1 cellular context compared by ENCODE assay signal in the genomic region with DNA sequence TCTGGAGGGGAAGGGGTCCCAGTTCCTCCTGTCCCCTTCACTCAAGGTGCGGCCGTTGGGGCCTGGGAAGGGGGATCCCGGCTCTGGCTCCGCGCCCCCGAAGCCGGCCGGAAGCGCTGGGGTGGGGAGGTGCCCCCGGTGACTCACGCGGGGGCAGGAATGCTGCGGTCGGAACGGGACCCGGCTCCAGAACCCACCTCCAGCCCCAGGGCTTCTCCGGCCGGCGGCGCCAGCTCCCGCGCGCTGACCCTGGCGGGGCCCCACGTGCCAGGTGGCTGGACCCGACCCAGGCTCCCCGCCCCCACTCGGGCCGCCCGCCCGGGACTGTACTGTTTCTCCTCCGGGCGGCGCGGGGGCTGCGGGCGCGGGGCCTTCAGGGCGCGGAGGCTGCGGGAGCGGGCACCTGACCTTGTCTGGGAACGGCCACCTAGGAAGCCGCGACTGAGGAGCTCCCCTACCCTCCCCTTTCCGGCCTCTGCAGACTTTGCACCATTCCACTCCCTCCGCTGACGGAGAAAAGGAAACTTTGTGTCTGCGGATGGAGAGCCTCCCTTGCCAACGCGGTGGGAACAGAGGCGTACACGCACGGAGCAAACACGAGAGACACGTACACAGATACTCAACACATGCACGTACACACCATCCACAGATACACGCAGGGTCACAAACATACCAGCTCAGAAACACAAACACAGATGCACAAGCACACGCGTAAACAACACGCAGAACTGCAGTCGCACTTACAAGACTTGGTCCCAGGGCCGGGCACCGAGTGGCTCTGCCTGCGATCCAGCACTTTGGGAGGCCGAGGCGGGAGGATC.
A peak's percentile ranks its signal among the peaks of the same experiment; 100 is the strongest.
TF ChIP-seq lines count a peak whose summit lies in the region.

No MANE protein-coding gene starts in this region.

TF ChIP-seq in K562, 482 proteins besides CTCF, POLR2A, EP300 and RAD21 (continued from another document and continues in another):
- TF ChIP-seq, protein P1, sequence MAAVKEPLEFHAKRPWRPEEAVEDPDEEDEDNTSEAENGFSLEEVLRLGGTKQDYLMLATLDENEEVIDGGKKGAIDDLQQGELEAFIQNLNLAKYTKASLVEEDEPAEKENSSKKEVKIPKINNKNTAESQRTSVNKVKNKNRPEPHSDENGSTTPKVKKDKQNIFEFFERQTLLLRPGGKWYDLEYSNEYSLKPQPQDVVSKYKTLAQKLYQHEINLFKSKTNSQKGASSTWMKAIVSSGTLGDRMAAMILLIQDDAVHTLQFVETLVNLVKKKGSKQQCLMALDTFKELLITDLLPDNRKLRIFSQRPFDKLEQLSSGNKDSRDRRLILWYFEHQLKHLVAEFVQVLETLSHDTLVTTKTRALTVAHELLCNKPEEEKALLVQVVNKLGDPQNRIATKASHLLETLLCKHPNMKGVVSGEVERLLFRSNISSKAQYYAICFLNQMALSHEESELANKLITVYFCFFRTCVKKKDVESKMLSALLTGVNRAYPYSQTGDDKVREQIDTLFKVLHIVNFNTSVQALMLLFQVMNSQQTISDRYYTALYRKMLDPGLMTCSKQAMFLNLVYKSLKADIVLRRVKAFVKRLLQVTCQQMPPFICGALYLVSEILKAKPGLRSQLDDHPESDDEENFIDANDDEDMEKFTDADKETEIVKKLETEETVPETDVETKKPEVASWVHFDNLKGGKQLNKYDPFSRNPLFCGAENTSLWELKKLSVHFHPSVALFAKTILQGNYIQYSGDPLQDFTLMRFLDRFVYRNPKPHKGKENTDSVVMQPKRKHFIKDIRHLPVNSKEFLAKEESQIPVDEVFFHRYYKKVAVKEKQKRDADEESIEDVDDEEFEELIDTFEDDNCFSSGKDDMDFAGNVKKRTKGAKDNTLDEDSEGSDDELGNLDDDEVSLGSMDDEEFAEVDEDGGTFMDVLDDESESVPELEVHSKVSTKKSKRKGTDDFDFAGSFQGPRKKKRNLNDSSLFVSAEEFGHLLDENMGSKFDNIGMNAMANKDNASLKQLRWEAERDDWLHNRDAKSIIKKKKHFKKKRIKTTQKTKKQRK (IDR thresholded peaks at IDR 0.05; ENCODE audit: borderline replicate concordance, low read depth, low read length) = no peak
- TF ChIP-seq ZNF507 (tag; conservative IDR thresholded peaks at IDR 0.05) (no peak), NFYB (IDR thresholded peaks at IDR 0.05; ENCODE audit: extremely low read depth, insufficient read length) (no peak), KAT8 (IDR thresholded peaks at IDR 0.05; ENCODE audit: low read depth) (no peak), BACH1 (tag; IDR thresholded peaks at IDR 0.05) (no peak), ZNF384 (IDR thresholded peaks at IDR 0.05; ENCODE audit: low read depth, low read length) (no peak), MED1 (CRISPR knock-in tag; IDR thresholded peaks at IDR 0.05; ENCODE audit: borderline replicate concordance) (no peak), ZNF12 (CRISPR knock-in tag; IDR thresholded peaks at IDR 0.05) (no peak), ILK (tag; IDR thresholded peaks at IDR 0.05; ENCODE audit: borderline replicate concordance, low read depth) (no peak), NFXL1 (CRISPR knock-in tag; IDR thresholded peaks at IDR 0.05) (no peak), ZZZ3 (IDR thresholded peaks at IDR 0.05) (no peak), SRSF9 (IDR thresholded peaks at IDR 0.05; ENCODE audit: borderline replicate concordance, low read depth, low read length) (no peak), ARID2 (IDR thresholded peaks at IDR 0.05) (no peak), POLR2AphosphoS2 (IDR thresholded peaks at IDR 0.05; ENCODE audit: low read length) (no peak), NR2C2 (CRISPR knock-in tag; IDR thresholded peaks at IDR 0.05) (no peak), NR2C2 (tag; IDR thresholded peaks at IDR 0.05) (0 out of 2 replicates have a peak, but pooled peaks have one; percentile 12), SRSF1 (IDR thresholded peaks at IDR 0.05; ENCODE audit: low read depth, low read length) (no peak), SREBF1 (IDR thresholded peaks at IDR 0.05; ENCODE audit: borderline replicate concordance, low read depth, low read length) (no peak), PURB (CRISPR knock-in tag; IDR thresholded peaks at IDR 0.05; ENCODE audit: low read depth) (no peak), ZNF311 (CRISPR knock-in tag; IDR thresholded peaks at IDR 0.05) (no peak), ELF2 (CRISPR knock-in tag; IDR thresholded peaks at IDR 0.05) (no peak), HMG20B (CRISPR knock-in tag; IDR thresholded peaks at IDR 0.05) (no peak), TBL1XR1 (IDR thresholded peaks at IDR 0.05; ENCODE audit: low read length in 2 of 2) (no peak), GABPA (tag; conservative IDR thresholded peaks at IDR 0.05; ENCODE audit: low read depth) (peak; percentile 64), MEF2A (IDR thresholded peaks at IDR 0.05; ENCODE audit: control insufficient read depth, low read depth, low read length) (no peak), JUND (IDR thresholded peaks at IDR 0.05; ENCODE audit: borderline replicate concordance, low read depth, low read length) (peak; percentile 91), JUND (tag; IDR thresholded peaks at IDR 0.05; ENCODE audit: borderline replicate concordance, low read depth, low read length) (no peak; the same call in 2 of the 3 replicates), RNF2 (IDR thresholded peaks at IDR 0.05) (peak; percentile 74; the same call in 1 of the 2 replicates), ZNF766 (CRISPR knock-in tag; conservative IDR thresholded peaks at IDR 0.05) (no peak), ZBTB1 (CRISPR knock-in tag; IDR thresholded peaks at IDR 0.05; ENCODE audit: borderline replicate concordance, low read depth) (peak; percentile 60; the same call in 1 of the 2 replicates), ZNF77 (CRISPR knock-in tag; IDR thresholded peaks at IDR 0.05) (no peak)
- TF ChIP-seq, protein P2, sequence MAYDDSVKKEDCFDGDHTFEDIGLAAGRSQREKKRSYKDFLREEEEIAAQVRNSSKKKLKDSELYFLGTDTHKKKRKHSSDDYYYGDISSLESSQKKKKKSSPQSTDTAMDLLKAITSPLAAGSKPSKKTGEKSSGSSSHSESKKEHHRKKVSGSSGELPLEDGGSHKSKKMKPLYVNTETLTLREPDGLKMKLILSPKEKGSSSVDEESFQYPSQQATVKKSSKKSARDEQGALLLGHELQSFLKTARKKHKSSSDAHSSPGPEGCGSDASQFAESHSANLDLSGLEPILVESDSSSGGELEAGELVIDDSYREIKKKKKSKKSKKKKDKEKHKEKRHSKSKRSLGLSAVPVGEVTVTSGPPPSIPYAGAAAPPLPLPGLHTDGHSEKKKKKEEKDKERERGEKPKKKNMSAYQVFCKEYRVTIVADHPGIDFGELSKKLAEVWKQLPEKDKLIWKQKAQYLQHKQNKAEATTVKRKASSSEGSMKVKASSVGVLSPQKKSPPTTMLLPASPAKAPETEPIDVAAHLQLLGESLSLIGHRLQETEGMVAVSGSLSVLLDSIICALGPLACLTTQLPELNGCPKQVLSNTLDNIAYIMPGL (CRISPR knock-in tag; IDR thresholded peaks at IDR 0.05) = no peak
- TF ChIP-seq, protein P3, sequence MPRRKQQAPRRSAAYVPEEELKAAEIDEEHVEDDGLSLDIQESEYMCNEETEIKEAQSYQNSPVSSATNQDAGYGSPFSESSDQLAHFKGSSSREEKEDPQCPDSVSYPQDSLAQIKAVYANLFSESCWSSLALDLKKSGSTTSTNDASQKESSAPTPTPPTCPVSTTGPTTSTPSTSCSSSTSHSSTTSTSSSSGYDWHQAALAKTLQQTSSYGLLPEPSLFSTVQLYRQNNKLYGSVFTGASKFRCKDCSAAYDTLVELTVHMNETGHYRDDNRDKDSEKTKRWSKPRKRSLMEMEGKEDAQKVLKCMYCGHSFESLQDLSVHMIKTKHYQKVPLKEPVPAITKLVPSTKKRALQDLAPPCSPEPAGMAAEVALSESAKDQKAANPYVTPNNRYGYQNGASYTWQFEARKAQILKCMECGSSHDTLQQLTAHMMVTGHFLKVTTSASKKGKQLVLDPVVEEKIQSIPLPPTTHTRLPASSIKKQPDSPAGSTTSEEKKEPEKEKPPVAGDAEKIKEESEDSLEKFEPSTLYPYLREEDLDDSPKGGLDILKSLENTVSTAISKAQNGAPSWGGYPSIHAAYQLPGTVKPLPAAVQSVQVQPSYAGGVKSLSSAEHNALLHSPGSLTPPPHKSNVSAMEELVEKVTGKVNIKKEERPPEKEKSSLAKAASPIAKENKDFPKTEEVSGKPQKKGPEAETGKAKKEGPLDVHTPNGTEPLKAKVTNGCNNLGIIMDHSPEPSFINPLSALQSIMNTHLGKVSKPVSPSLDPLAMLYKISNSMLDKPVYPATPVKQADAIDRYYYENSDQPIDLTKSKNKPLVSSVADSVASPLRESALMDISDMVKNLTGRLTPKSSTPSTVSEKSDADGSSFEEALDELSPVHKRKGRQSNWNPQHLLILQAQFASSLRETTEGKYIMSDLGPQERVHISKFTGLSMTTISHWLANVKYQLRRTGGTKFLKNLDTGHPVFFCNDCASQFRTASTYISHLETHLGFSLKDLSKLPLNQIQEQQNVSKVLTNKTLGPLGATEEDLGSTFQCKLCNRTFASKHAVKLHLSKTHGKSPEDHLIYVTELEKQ (CRISPR knock-in tag; IDR thresholded peaks at IDR 0.05) = no peak
- TF ChIP-seq, protein P4, sequence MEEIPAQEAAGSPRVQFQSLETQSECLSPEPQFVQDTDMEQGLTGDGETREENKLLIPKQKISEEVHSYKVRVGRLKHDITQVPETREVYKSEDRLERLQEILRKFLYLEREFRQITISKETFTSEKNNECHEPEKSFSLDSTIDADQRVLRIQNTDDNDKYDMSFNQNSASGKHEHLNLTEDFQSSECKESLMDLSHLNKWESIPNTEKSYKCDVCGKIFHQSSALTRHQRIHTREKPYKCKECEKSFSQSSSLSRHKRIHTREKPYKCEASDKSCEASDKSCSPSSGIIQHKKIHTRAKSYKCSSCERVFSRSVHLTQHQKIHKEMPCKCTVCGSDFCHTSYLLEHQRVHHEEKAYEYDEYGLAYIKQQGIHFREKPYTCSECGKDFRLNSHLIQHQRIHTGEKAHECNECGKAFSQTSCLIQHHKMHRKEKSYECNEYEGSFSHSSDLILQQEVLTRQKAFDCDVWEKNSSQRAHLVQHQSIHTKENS (CRISPR knock-in tag; IDR thresholded peaks at IDR 0.05) = no peak
- TF ChIP-seq, protein P5, sequence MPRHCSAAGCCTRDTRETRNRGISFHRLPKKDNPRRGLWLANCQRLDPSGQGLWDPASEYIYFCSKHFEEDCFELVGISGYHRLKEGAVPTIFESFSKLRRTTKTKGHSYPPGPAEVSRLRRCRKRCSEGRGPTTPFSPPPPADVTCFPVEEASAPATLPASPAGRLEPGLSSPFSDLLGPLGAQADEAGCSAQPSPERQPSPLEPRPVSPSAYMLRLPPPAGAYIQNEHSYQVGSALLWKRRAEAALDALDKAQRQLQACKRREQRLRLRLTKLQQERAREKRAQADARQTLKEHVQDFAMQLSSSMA (CRISPR knock-in tag; IDR thresholded peaks at IDR 0.05) = no peak
- TF ChIP-seq, protein P6, sequence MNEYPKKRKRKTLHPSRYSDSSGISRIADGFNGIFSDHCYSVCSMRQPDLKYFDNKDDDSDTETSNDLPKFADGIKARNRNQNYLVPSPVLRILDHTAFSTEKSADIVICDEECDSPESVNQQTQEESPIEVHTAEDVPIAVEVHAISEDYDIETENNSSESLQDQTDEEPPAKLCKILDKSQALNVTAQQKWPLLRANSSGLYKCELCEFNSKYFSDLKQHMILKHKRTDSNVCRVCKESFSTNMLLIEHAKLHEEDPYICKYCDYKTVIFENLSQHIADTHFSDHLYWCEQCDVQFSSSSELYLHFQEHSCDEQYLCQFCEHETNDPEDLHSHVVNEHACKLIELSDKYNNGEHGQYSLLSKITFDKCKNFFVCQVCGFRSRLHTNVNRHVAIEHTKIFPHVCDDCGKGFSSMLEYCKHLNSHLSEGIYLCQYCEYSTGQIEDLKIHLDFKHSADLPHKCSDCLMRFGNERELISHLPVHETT (CRISPR knock-in tag; conservative IDR thresholded peaks at IDR 0.05 in 1 of 2, IDR thresholded peaks at IDR 0.05 in 1 of 2) = no peak; a peak in 1 of 4 replicates
- TF ChIP-seq, protein P7, sequence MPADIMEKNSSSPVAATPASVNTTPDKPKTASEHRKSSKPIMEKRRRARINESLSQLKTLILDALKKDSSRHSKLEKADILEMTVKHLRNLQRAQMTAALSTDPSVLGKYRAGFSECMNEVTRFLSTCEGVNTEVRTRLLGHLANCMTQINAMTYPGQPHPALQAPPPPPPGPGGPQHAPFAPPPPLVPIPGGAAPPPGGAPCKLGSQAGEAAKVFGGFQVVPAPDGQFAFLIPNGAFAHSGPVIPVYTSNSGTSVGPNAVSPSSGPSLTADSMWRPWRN (IDR thresholded peaks at IDR 0.05; ENCODE audit: low read depth) = 0 out of 2 replicates have a peak, but pooled peaks have one; percentile 35
- TF ChIP-seq, protein P8, sequence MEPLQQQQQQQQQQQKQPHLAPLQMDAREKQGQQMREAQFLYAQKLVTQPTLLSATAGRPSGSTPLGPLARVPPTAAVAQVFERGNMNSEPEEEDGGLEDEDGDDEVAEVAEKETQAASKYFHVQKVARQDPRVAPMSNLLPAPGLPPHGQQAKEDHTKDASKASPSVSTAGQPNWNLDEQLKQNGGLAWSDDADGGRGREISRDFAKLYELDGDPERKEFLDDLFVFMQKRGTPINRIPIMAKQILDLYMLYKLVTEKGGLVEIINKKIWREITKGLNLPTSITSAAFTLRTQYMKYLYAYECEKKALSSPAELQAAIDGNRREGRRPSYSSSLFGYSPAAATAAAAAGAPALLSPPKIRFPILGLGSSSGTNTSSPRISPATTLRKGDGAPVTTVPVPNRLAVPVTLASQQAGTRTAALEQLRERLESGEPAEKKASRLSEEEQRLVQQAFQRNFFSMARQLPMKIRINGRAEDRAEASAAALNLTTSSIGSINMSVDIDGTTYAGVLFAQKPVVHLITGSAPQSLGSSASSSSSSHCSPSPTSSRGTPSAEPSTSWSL (CRISPR knock-in tag; IDR thresholded peaks at IDR 0.05; ENCODE audit: borderline replicate concordance) = no peak
- TF ChIP-seq, protein P9, sequence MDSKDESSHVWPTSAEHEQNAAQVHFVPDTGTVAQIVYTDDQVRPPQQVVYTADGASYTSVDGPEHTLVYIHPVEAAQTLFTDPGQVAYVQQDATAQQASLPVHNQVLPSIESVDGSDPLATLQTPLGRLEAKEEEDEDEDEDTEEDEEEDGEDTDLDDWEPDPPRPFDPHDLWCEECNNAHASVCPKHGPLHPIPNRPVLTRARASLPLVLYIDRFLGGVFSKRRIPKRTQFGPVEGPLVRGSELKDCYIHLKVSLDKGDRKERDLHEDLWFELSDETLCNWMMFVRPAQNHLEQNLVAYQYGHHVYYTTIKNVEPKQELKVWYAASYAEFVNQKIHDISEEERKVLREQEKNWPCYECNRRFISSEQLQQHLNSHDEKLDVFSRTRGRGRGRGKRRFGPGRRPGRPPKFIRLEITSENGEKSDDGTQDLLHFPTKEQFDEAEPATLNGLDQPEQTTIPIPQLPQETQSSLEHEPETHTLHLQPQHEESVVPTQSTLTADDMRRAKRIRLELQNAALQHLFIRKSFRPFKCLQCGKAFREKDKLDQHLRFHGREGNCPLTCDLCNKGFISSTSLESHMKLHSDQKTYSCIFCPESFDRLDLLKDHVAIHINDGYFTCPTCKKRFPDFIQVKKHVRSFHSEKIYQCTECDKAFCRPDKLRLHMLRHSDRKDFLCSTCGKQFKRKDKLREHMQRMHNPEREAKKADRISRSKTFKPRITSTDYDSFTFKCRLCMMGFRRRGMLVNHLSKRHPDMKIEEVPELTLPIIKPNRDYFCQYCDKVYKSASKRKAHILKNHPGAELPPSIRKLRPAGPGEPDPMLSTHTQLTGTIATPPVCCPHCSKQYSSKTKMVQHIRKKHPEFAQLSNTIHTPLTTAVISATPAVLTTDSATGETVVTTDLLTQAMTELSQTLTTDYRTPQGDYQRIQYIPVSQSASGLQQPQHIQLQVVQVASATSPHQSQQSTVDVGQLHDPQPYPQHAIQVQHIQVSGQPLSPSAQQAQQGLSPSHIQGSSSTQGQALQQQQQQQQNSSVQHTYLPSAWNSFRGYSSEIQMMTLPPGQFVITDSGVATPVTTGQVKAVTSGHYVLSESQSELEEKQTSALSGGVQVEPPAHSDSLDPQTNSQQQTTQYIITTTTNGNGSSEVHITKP (IDR thresholded peaks at IDR 0.05; ENCODE audit: partially characterized antibody) = peak; percentile 2
